In the genomic region with DNA sequence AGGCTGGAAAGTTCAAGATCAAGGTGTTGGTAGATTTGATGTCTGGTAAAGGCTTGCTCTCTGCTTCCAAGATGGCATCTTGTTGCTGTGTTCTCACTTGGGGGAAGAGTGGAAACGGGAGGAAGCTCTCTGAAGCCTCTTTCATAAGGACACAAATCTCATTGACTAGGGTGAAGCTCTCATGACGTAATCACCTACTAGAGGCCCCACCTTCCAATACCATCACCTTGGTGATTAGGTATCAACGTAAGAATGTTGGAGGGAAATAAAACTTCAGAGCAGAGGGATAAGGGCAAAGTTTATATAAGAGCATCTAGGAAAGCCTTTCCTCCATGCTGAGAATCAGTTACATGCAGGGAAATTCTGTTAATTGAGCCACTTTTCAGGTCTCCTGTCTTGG, we compare ENCODE assay signal across 27 cellular contexts. TPM values are rescaled to one million over a fixed set of nuclear protein-coding genes. Genes with fewer than 3 reads are reported as not detected.
A peak's percentile ranks its signal among the peaks of the same experiment; 100 is the strongest.
DNase-seq lines count a peak whose midpoint lies in the region; ATAC-seq, FAIRE-seq and TF ChIP-seq lines count a peak whose summit lies in the region.
"Had no signal": no experiment of that assay in that cellular context is flagged by ENCODE, and none has a peak within 500 bp of the region (broad histone marks: within the 10 kb centered on the region; RNA-seq: fewer than 3 reads in every experiment).

No MANE protein-coding gene starts in this region.

- peaks cover 0 to 6% of the 10 kb centered on the region in 2 donors for H3K9me3 Mint-ChIP-seq in activated naive CD4-positive, alpha-beta T cell treated with anti-CD3 and anti-CD28 coated beads, Interleukin-2, amount 50 U/mL, for 72 hours
- H3K9me3 Mint-ChIP-seq: CD4-positive, alpha-beta T cell; CD8-positive, alpha-beta memory T cell had no signal

- in situ Hi-C loops in K562 (cut with MboI) = no loop called here

- intact Hi-C loops in left cardiac atrium (cut with DNase I) = no loop called here
- intact Hi-C loops in K562 (cut with micrococcal nuclease) = no loop called here

- DNase-seq in right atrium auricular region (ENCODE audit: low spot score) (peak; percentile 43), left cardiac atrium (no peak), K562 (ENCODE audit: extremely low read depth in 1 of 4, low spot score in 3 of 4) (no peak), mesendoderm (peak; percentile 16), NCI-H146 (lab: John Stamatoyannopoulos, UW) (no peak)
- DNase-seq in activated naive CD4-positive, alpha-beta T cell treated with anti-CD3 and anti-CD28 coated beads, Interleukin-2, amount 50 U/mL, for 72 hours (ENCODE audit: low spot score in 2 of 2) = no peak
- DNase-seq: 8988T; ACHN; AML-193; BE2C; CD4-positive, alpha-beta T cell; CD8-positive, alpha-beta memory T cell; DMS 273 treated with DMSO at 0.1 percent for 48 hours; DMS79; EL; GDM1; GM23248; H9 had no signal

- H2AFZ ChIP-seq in K562 (ENCODE audit: low read depth, low read length) = 0 out of 2 replicates have a peak overlapping the region, but pooled peaks have one; percentile 16
- H2AFZ ChIP-seq: GM23248 had no signal

- no peak for TF ChIP-seq RAD21 in K562 (CRISPR knock-in tag; conservative IDR thresholded peaks at IDR 0.05 in 1 of 2, IDR thresholded peaks at IDR 0.05 in 1 of 2)

- H3K23ac ChIP-seq in mesendoderm (ENCODE audit: low read length) = no peak overlapping the region

- H3K27ac ChIP-seq in right atrium auricular region (no peak overlapping the region), K562 (ENCODE audit: extremely low read depth, low read depth, low read length) (no peak overlapping the region), mesendoderm (ENCODE audit: low read depth, low read length) (no peak overlapping the region)
- H3K27ac ChIP-seq: A549; BLaER1 treated with 17β-estradiol and CSF1 and Interleukin-3, amounts not matched to agents 10 nM and 100 nM; GM23248 had no signal

- no peak overlapping the region for H4K5ac ChIP-seq in mesendoderm (ENCODE audit: low read length)

- no peaks in the 10 kb centered on the region for H3K36me3 Mint-ChIP-seq in activated naive CD4-positive, alpha-beta T cell treated with anti-CD3 and anti-CD28 coated beads, Interleukin-2, amount 50 U/mL, for 72 hours
- H3K36me3 Mint-ChIP-seq: CD14-positive monocyte; CD8-positive, alpha-beta memory T cell had no signal

- POLR2A ChIA-PET in K562 (lab: Yijun Ruan, JAX) = interaction anchor here (2.1 kb wide), 1 partner anchor 9 kb away, joined by 11 read pairs; no protein-coding TSS in a partner anchor

- TF ChIP-seq CTCF in right atrium auricular region (IDR thresholded peaks at IDR 0.05) = no peak
- TF ChIP-seq CTCF in K562 (IDR thresholded peaks at IDR 0.05 in 2 of 3, conservative IDR thresholded peaks at IDR 0.05 in 1 of 3; ENCODE audit: insufficient read depth in 2 of 3, low read depth in 1 of 3, low read length in 3 of 3) = no peak

- no peaks in the 10 kb centered on the region for H3K79me2 ChIP-seq in K562 (ENCODE audit: control insufficient read depth, insufficient read depth, low read length)
- no peaks in the 10 kb centered on the region for H3K79me2 ChIP-seq in mesendoderm (ENCODE audit: control insufficient read depth, insufficient read depth, low read length)

- BruUV-seq in K562 (replicated peaks; lab: Mats Ljungman, UMichigan) = no TSS peak

- no peak overlapping the region for H2BK120ac ChIP-seq in mesendoderm (ENCODE audit: low read depth, low read length)

- TF ChIP-seq POLR2A in K562 (conservative IDR thresholded peaks at IDR 0.05) = no peak

- H2BK5ac ChIP-seq in mesendoderm (ENCODE audit: low read length) = no peak overlapping the region

- H3K9me3 ChIP-seq in right atrium auricular region (peaks cover 0 to 6% of the 10 kb centered on the region in 2 donors), K562 (replicated peaks; ENCODE audit: control insufficient read depth, insufficient read depth, low read depth, low read length) (no peaks in the 10 kb centered on the region)
- H3K9me3 ChIP-seq: BE2C had no signal

- no peak overlapping the region for H2BK15ac ChIP-seq in mesendoderm (replicated peaks; ENCODE audit: low read depth)

- no peak overlapping the region for H3K18ac ChIP-seq in mesendoderm (ENCODE audit: low read length)

- WGBS in K562 (ENCODE audit: insufficient coverage, low coverage, missing lambda C conversion rate) = 25% methylated on average over 3 of the region's 3 CpGs
- no CpG with 5 or more reads among the region's 3 CpGs for WGBS in mesendoderm (ENCODE audit: extremely low coverage, insufficient coverage, low lambda C conversion rate)

- H3K27me3 ChIP-seq in right atrium auricular region = no peaks in the 10 kb centered on the region
- H3K27me3 ChIP-seq in K562 (ENCODE audit: control insufficient read depth in 2 of 2, insufficient read depth in 2 of 2, low read length in 2 of 2) = no peaks in the 10 kb centered on the region
- H3K27me3 ChIP-seq in mesendoderm (ENCODE audit: insufficient read depth, low read length, poor library complexity) = no peaks in the 10 kb centered on the region
- H3K27me3 ChIP-seq: BE2C; BLaER1 treated with 17β-estradiol and CSF1 and Interleukin-3, amounts not matched to agents 10 nM and 100 nM had no signal

- FAIRE-seq in K562 (lab: Jason Lieb, UNC) = no peak
- FAIRE-seq: A549, D721Med, GM12878, GM19239, H1 had no signal

- TF ChIP-seq EP300 in K562 (IDR thresholded peaks at IDR 0.05; ENCODE audit: low read length) = no peak

- no peak overlapping the region for H3K4me3 ChIP-seq in right atrium auricular region
- H3K4me3 ChIP-seq in K562 = no peak overlapping the region
- H3K4me3 ChIP-seq in mesendoderm (ENCODE audit: low read length) = no peak overlapping the region
- H3K4me3 ChIP-seq: A549; BLaER1 treated with 17β-estradiol and CSF1 and Interleukin-3, amounts not matched to agents 10 nM and 100 nM; GM12878; GM23248 had no signal

- no peak overlapping the region for H3K27ac Mint-ChIP-seq in activated naive CD4-positive, alpha-beta T cell treated with anti-CD3 and anti-CD28 coated beads, Interleukin-2, amount 50 U/mL, for 72 hours
- H3K27ac Mint-ChIP-seq: CD14-positive monocyte; CD4-positive, alpha-beta T cell; H9 had no signal

- H3K4me1 ChIP-seq in right atrium auricular region = no peaks in the 10 kb centered on the region
- H3K4me1 ChIP-seq in K562 (replicated peaks in 1 of 2; ENCODE audit: control insufficient read depth in 2 of 2, insufficient read depth in 2 of 2, low read length in 2 of 2) = no peaks in the 10 kb centered on the region; a peak in 1 of 5 replicates
- H3K4me1 ChIP-seq in mesendoderm (ENCODE audit: control insufficient read depth, low read depth, low read length) = no peaks in the 10 kb centered on the region
- H3K4me1 ChIP-seq: A549; BE2C; BLaER1 treated with 17β-estradiol and CSF1 and Interleukin-3, amounts not matched to agents 10 nM and 100 nM had no signal

- H3K9me1 ChIP-seq in K562 (ENCODE audit: control insufficient read depth, insufficient read depth, low read length) = no peaks in the 10 kb centered on the region

- H3K36me3 ChIP-seq in right atrium auricular region = no peaks in the 10 kb centered on the region
- H3K36me3 ChIP-seq in K562 (ENCODE audit: control insufficient read depth, insufficient read depth, low read length) = no peaks in the 10 kb centered on the region
- H3K36me3 ChIP-seq in mesendoderm (ENCODE audit: control insufficient read depth, insufficient read depth, low read length) = no peaks in the 10 kb centered on the region
- H3K36me3 ChIP-seq: BE2C; BLaER1 treated with 17β-estradiol and CSF1 and Interleukin-3, amounts not matched to agents 10 nM and 100 nM had no signal

- H3K56ac ChIP-seq in mesendoderm (ENCODE audit: low read length) = no peak overlapping the region

- H4K8ac ChIP-seq in mesendoderm (ENCODE audit: low read depth, low read length) = no peak overlapping the region

- H4K20me1 ChIP-seq in K562 (replicated peaks; ENCODE audit: control insufficient read depth, insufficient read depth, low read length) = no peaks in the 10 kb centered on the region
- H4K20me1 ChIP-seq: BLaER1 treated with 17β-estradiol and CSF1 and Interleukin-3, amounts not matched to agents 10 nM and 100 nM had no signal

- no peak overlapping the region for H2AK5ac ChIP-seq in mesendoderm (ENCODE audit: low read length)

- CTCF ChIA-PET in K562 (lab: Yijun Ruan, JAX; ENCODE audit: low intra/inter-chr PET ratio) = no interaction called here

- no peak overlapping the region for H3K4ac ChIP-seq in mesendoderm (ENCODE audit: low read depth, low read length)

- H3K4me2 ChIP-seq in K562 (ENCODE audit: insufficient read depth, low read length) (no peak overlapping the region), mesendoderm (ENCODE audit: low read length) (no peak overlapping the region)
- H3K4me2 ChIP-seq: A549; BLaER1 treated with 17β-estradiol and CSF1 and Interleukin-3, amounts not matched to agents 10 nM and 100 nM had no signal

- ATAC-seq in left cardiac atrium (no peak), K562 (no peak), HG03460 (IDR thresholded peaks at IDR 0.05; ENCODE audit: unreplicated experiment) (no peak)
- ATAC-seq in activated naive CD4-positive, alpha-beta T cell treated with anti-CD3 and anti-CD28 coated beads, Interleukin-2, amount 50 U/mL, for 72 hours = no peak
- ATAC-seq: A549, GM12878, HCT116 had no signal

- no peaks in the 10 kb centered on the region for H3K79me1 ChIP-seq in mesendoderm (ENCODE audit: low read length)

- H3K9ac ChIP-seq in K562 (ENCODE audit: insufficient read depth in 1 of 2, low read depth in 2 of 2, low read length in 2 of 2) (no peak overlapping the region), mesendoderm (ENCODE audit: low read length) (no peak overlapping the region)
- H3K9ac ChIP-seq: BLaER1 treated with 17β-estradiol and CSF1 and Interleukin-3, amounts not matched to agents 10 nM and 100 nM; GM23248 had no signal

RNA-seq across cellular contexts. Expression of gene KLF9, which starts 15.4 kb away (rescaled TPM):
- 10 to 100 TPM; 74.1 to 76.7 TPM for total RNA-seq in right atrium auricular region
- 10 to 100 TPM; 56.2 to 78.9 TPM for total RNA-seq in left cardiac atrium
- 3.9 and 5.8 TPM in 2 replicates for total RNA-seq in K562 (2011; cell fraction: chromatin; rRNA removed; ENCODE audit: low replicate concordance)
- 4.7 and 6.2 TPM in 2 replicates for total RNA-seq in K562 (2011; cell fraction: nucleolus; rRNA removed)
- total RNA-seq in K562 (2011; cell fraction: nucleoplasm; rRNA removed) = 5.8 and 8.8 TPM in 2 replicates
- total RNA-seq in K562 (2014; rRNA removed) = 8.5 and 9.7 TPM in 2 replicates
- total RNA-seq in K562 (2014; rRNA removed; fragmentation: Illumina TruSeq; extraction: Trizol) = 7.3 and 8.8 TPM in 2 replicates
- 4.7 and 4.8 TPM in 2 replicates for total RNA-seq in K562 (2015; rRNA removed; fragmentation: Illumina TruSeq; extraction: Trizol)
- 9.8 and 11.9 TPM in 2 replicates for total RNA-seq in K562 (2021)
- 6.2 and 6.9 TPM in 2 replicates for polyA plus RNA-seq in K562 (2011; rRNA removed)
- 3.8 and 3.9 TPM in 2 replicates for polyA plus RNA-seq in K562 (2011; cell fraction: cytosol; rRNA removed)
- polyA plus RNA-seq in K562 (2011; cell fraction: nucleus; rRNA removed) = 2.6 and 2.7 TPM in 2 replicates
- 5.6 and 7.2 TPM in 2 replicates for polyA plus RNA-seq in K562 (2012)
- 9.6 and 10.1 TPM in 2 replicates for polyA plus RNA-seq in K562 (2014; fragmentation: Illumina TruSeq; extraction: Trizol)
- polyA plus RNA-seq in K562 (2014; fragmentation: Nextera tagmentation; extraction: Ambion mirVana) = 1 to 10 TPM; 3.3 to 4.8 TPM
- 6.5 and 6.9 TPM in 2 replicates for polyA plus RNA-seq in K562 (2014; rRNA removed)
- 6.8 and 8.0 TPM in 2 replicates for polyA minus RNA-seq in K562 (2011; rRNA and poly(A)+ RNA removed)
- polyA minus RNA-seq in K562 (2011; cell fraction: cytosol; rRNA and poly(A)+ RNA removed) = 4.5 and 5.0 TPM in 2 replicates
- 3.4 and 4.4 TPM in 2 replicates for polyA minus RNA-seq in K562 (2011; cell fraction: nucleus; rRNA and poly(A)+ RNA removed)
- 0.15 TPM for polyA plus RNA-seq in mesendoderm (2013, experiment 1 of 2)
- 0.17 TPM for polyA plus RNA-seq in mesendoderm (2013, experiment 2 of 2)
- total RNA-seq in activated naive CD4-positive, alpha-beta T cell treated with anti-CD3 and anti-CD28 coated beads, Interleukin-2, amount 50 U/mL, for 72 hours = 10 to 100 TPM; 22.6 to 25.1 TPM

Comparison
In these comparisons a context has a peak if more than half of its experiments do, and no peak if none do; other contexts are left out.
1. DNase-seq: peak in right atrium auricular region (single experiment) and mesendoderm (single experiment); none in left cardiac atrium (single experiment), K562 (0 of 4), activated naive CD4-positive, alpha-beta T cell treated with anti-CD3 and anti-CD28 coated beads, Interleukin-2, amount 50 U/mL, for 72 hours (0 of 2) and NCI-H146 (single experiment).